Comparison of ENCODE assay signal across 10 cellular contexts in genomic region chr5:64207978-64208377, GRCh38. TPM values are rescaled to one million over a fixed set of nuclear protein-coding genes. Genes with fewer than 3 reads are reported as not detected.
DNase-seq lines count a peak whose midpoint lies in the region; ATAC-seq, FAIRE-seq and TF ChIP-seq lines count a peak whose summit lies in the region.
"Had no signal": no experiment of that assay in that cellular context is flagged by ENCODE, and none has a peak within 500 bp of the region (broad histone marks: within the 10 kb centered on the region; RNA-seq: fewer than 3 reads in every experiment).

No MANE protein-coding gene starts in this region.

- H3K36me3 ChIP-seq in Loucy (ENCODE audit: insufficient read depth, low read length), result no peaks in the 10 kb centered on the region
- no peaks in the 10 kb centered on the region for H3K36me3 ChIP-seq in mammary epithelial cell (ENCODE audit: insufficient read depth, low read length)
- H3K36me3 ChIP-seq in mesenchymal stem cell (ENCODE audit: control insufficient read depth in 1 of 2, insufficient read depth in 2 of 2, low read depth in 1 of 2, low read length in 2 of 2), result no peaks in the 10 kb centered on the region

- no TSS peak for BruUV-seq in mammary epithelial cell (replicated peaks; lab: Mats Ljungman, UMichigan)

- CTCF ChIA-PET in mammary epithelial cell (lab: Charles Lee; ENCODE audit: low non-redundant PET), result no interaction called here

- H2BK120ac ChIP-seq in mesenchymal stem cell (ENCODE audit: low read depth, low read length), result no peak overlapping the region

- no peak overlapping the region for H3K4me3 Mint-ChIP-seq in activated T-cell treated with anti-CD3 and anti-CD28 coated beads, Interleukin-2, amount 50 U/mL, for 72 hours
- H3K4me3 Mint-ChIP-seq: activated naive CD8-positive, alpha-beta T cell had no signal

- H3K9ac ChIP-seq in Loucy (ENCODE audit: low read depth, low read length, poor library complexity, severe bottlenecking), result no peak overlapping the region
- no peak overlapping the region for H3K9ac ChIP-seq in mammary epithelial cell (ENCODE audit: insufficient read depth, low read length)
- peak overlapping the region; percentile 39 for H3K9ac ChIP-seq in mesenchymal stem cell (ENCODE audit: low read length)

- H2AFZ ChIP-seq in Loucy (ENCODE audit: low read length) (no peak overlapping the region), mammary epithelial cell (ENCODE audit: low read depth, low read length) (no peak overlapping the region), mesenchymal stem cell (ENCODE audit: low read depth, low read length) (no peak overlapping the region)

- FAIRE-seq in GM12891 (lab: Jason Lieb, UNC), result no peak

- ATAC-seq in HG03378 (IDR thresholded peaks at IDR 0.05; ENCODE audit: unreplicated experiment), result no peak
- ATAC-seq in activated T-cell treated with anti-CD3 and anti-CD28 coated beads, Interleukin-2, amount 50 U/mL, for 72 hours (replicated peaks in 1 of 2), result no peak

- no peak overlapping the region for H3K4ac ChIP-seq in mesenchymal stem cell (ENCODE audit: low read depth in 1 of 2, low read length in 2 of 2)

- H3K27me3 Mint-ChIP-seq in activated T-cell treated with anti-CD3 and anti-CD28 coated beads, Interleukin-2, amount 50 U/mL, for 72 hours (ENCODE audit: low read depth), result no peaks in the 10 kb centered on the region
- H3K27me3 Mint-ChIP-seq: activated naive CD8-positive, alpha-beta T cell had no signal

- dilution Hi-C loops in mammary epithelial cell (cut with HindIII; ENCODE audit: low sequenced_read_pairs), result no loop called here

- H2BK12ac ChIP-seq in mesenchymal stem cell (ENCODE audit: low read length in 2 of 2), result no peak overlapping the region

- no peak overlapping the region for H3K23ac ChIP-seq in mesenchymal stem cell (ENCODE audit: low read length in 2 of 2)

- H3K4me3 ChIP-seq in Loucy (ENCODE audit: low read length, poor library complexity, severe bottlenecking), result no peak overlapping the region
- H3K4me3 ChIP-seq in mammary epithelial cell (replicated peaks in 1 of 3; ENCODE audit: insufficient read depth in 1 of 3, low read depth in 2 of 3, low read length in 3 of 3), result no peak overlapping the region
- no peak overlapping the region for H3K4me3 ChIP-seq in mesenchymal stem cell (ENCODE audit: insufficient read depth in 1 of 2, low read depth in 1 of 2, low read length in 2 of 2)

- no peaks in the 10 kb centered on the region for H3K9me3 ChIP-seq in Loucy (ENCODE audit: insufficient read depth, low read depth, low read length)
- H3K9me3 ChIP-seq in mammary epithelial cell (replicated peaks; ENCODE audit: insufficient read depth, low read length), result no peaks in the 10 kb centered on the region
- no peaks in the 10 kb centered on the region for H3K9me3 ChIP-seq in mesenchymal stem cell (ENCODE audit: control insufficient read depth, low read length)

- H3K14ac ChIP-seq in mesenchymal stem cell (ENCODE audit: low read length in 2 of 2), result no peak overlapping the region

- H3K27ac ChIP-seq in mammary epithelial cell (ENCODE audit: insufficient read depth, low read depth, low read length) (no peak overlapping the region), mesenchymal stem cell (ENCODE audit: low read length, poor library complexity, severe bottlenecking) (no peak overlapping the region)

- DNase-seq in DMS114 treated with DMSO at 0.1 percent for 48 hours (lab: John Stamatoyannopoulos, UW; ENCODE audit: unreplicated experiment) (peak; percentile 33), mammary epithelial cell (peak; percentile 11), mesenchymal stem cell (peak; percentile 14), ureter (ENCODE audit: low spot score) (no peak), GM12891 (ENCODE audit: insufficient read length, low spot score) (no peak)
- no peak for DNase-seq in activated T-cell treated with anti-CD3 and anti-CD28 coated beads, Interleukin-2, amount 50 U/mL, for 72 hours
- DNase-seq: NCI-H1092 had no signal

- TF ChIP-seq POLR2A in GM12891 (IDR thresholded peaks at IDR 0.05; ENCODE audit: low read depth, low read length), result no peak

- H4K91ac ChIP-seq in mesenchymal stem cell (ENCODE audit: low read length), result no peak overlapping the region

- H4K8ac ChIP-seq in mesenchymal stem cell (ENCODE audit: low read length), result no peak overlapping the region

- no peaks in the 10 kb centered on the region for H3K4me1 ChIP-seq in Loucy (ENCODE audit: insufficient read depth, low read length, poor library complexity, severe bottlenecking)
- H3K4me1 ChIP-seq in mammary epithelial cell (ENCODE audit: insufficient read depth, low read length), result peaks cover 11% of the 10 kb centered on the region
- peaks cover 4% of the 10 kb centered on the region for H3K4me1 ChIP-seq in mesenchymal stem cell (ENCODE audit: control insufficient read depth, insufficient read depth, low read depth, low read length)

- H3K18ac ChIP-seq in mesenchymal stem cell (ENCODE audit: low read depth in 1 of 2, low read length in 2 of 2), result no peak overlapping the region

- H3K4me2 ChIP-seq in Loucy (ENCODE audit: low read depth, low read length, poor library complexity, severe bottlenecking), result no peak overlapping the region
- H3K4me2 ChIP-seq in mammary epithelial cell (ENCODE audit: insufficient read depth, low read depth, low read length), result no peak overlapping the region
- no peak overlapping the region for H3K4me2 ChIP-seq in mesenchymal stem cell (ENCODE audit: low read length, poor library complexity, severe bottlenecking)

- in situ Hi-C loops in mammary epithelial cell (cut with MboI; ENCODE audit: low sequenced_read_pairs in 2 of 2), result loop anchor here (5.0 to 10.0 kb wide), 2 partner anchors 131 to 133 kb away; no protein-coding TSS in a partner anchor

- H3K27me3 ChIP-seq in Loucy (ENCODE audit: insufficient read depth, low read length, poor library complexity, severe bottlenecking), result no peaks in the 10 kb centered on the region
- H3K27me3 ChIP-seq in mammary epithelial cell (ENCODE audit: insufficient read depth, low read length), result no peaks in the 10 kb centered on the region
- no peaks in the 10 kb centered on the region for H3K27me3 ChIP-seq in mesenchymal stem cell (ENCODE audit: control insufficient read depth in 1 of 2, insufficient read depth in 1 of 2, low read length in 2 of 2)

- H2AK5ac ChIP-seq in mesenchymal stem cell (ENCODE audit: low read length, severe bottlenecking), result no peak overlapping the region

- no peaks in the 10 kb centered on the region for H3K9me3 Mint-ChIP-seq in activated T-cell treated with anti-CD3 and anti-CD28 coated beads, Interleukin-2, amount 50 U/mL, for 72 hours

- no peak overlapping the region for H2BK15ac ChIP-seq in mesenchymal stem cell (ENCODE audit: low read depth, poor library complexity, severe bottlenecking)

- 33% methylated on average over 1 of the region's 1 CpG for WGBS in mammary epithelial cell (ENCODE audit: low coverage, missing lambda C conversion rate)
- WGBS in mesenchymal stem cell, result no CpG with 5 or more reads among the region's 1 CpG

- no peak overlapping the region for H2BK5ac ChIP-seq in mesenchymal stem cell (ENCODE audit: low read depth, low read length, poor library complexity, severe bottlenecking)

- H3F3A ChIP-seq in Loucy (ENCODE audit: low read depth), result no peaks in the 10 kb centered on the region

- H3K27ac Mint-ChIP-seq in activated T-cell treated with anti-CD3 and anti-CD28 coated beads, Interleukin-2, amount 50 U/mL, for 72 hours, result no peak overlapping the region
- H3K27ac Mint-ChIP-seq: activated naive CD8-positive, alpha-beta T cell had no signal

- H3K79me1 ChIP-seq in mesenchymal stem cell (replicated peaks; ENCODE audit: low read length, poor library complexity, severe bottlenecking), result no peaks in the 10 kb centered on the region

- no peaks in the 10 kb centered on the region for H3K36me3 Mint-ChIP-seq in activated T-cell treated with anti-CD3 and anti-CD28 coated beads, Interleukin-2, amount 50 U/mL, for 72 hours (ENCODE audit: insufficient read depth in 2 of 2)
- H3K36me3 Mint-ChIP-seq: activated naive CD8-positive, alpha-beta T cell had no signal

- H4K20me1 ChIP-seq in Loucy (ENCODE audit: insufficient read depth, low read length, poor library complexity, severe bottlenecking), result no peaks in the 10 kb centered on the region
- H4K20me1 ChIP-seq in mammary epithelial cell (ENCODE audit: insufficient read depth, low read length), result no peaks in the 10 kb centered on the region

- no peaks in the 10 kb centered on the region for H3K4me1 Mint-ChIP-seq in activated T-cell treated with anti-CD3 and anti-CD28 coated beads, Interleukin-2, amount 50 U/mL, for 72 hours (ENCODE audit: low read depth)

- no peaks in the 10 kb centered on the region for H3K9me2 ChIP-seq in Loucy (replicated peaks; ENCODE audit: low read depth, low read length)

- intact Hi-C loops in mammary epithelial cell (cut with micrococcal nuclease), result loop anchor here (1.0 kb wide), 2 partner anchors 60 to 134 kb away; no protein-coding TSS in a partner anchor

- H3K79me2 ChIP-seq in Loucy (ENCODE audit: insufficient read depth, low read length), result no peaks in the 10 kb centered on the region
- H3K79me2 ChIP-seq in mammary epithelial cell (ENCODE audit: insufficient read depth, low read length), result no peaks in the 10 kb centered on the region

- peak; percentile 55 for TF ChIP-seq CTCF in Loucy (conservative IDR thresholded peaks at IDR 0.05; ENCODE audit: low read length)
- TF ChIP-seq CTCF in mammary epithelial cell (conservative IDR thresholded peaks at IDR 0.05 in 1 of 2, IDR thresholded peaks at IDR 0.05 in 1 of 2; ENCODE audit: extremely low read depth in 1 of 2, insufficient read depth in 1 of 2, low read depth in 1 of 2, low read length in 2 of 2), result peak in 1 of 2 donors; percentile 24

TF ChIP-seq in GM12891, 5 proteins besides CTCF, POLR2A, EP300 and RAD21:
- TF ChIP-seq POU2F2 (IDR thresholded peaks at IDR 0.05; ENCODE audit: low read depth, low read length) (no peak), TAF1 (IDR thresholded peaks at IDR 0.05; ENCODE audit: low read depth, low read length) (no peak)

RNA-seq across cellular contexts. Expression of gene RNF180, which starts 42.3 kb away (rescaled TPM):
- 1 to 10 TPM; 2.9 to 9.3 TPM for total RNA-seq in mammary epithelial cell
- 0.20 TPM for polyA plus RNA-seq in mammary epithelial cell
- 3.3 TPM for polyA minus RNA-seq in mammary epithelial cell
- polyA plus RNA-seq in mesenchymal stem cell (2013, experiment 1 of 2), result 0.84 TPM
- polyA plus RNA-seq in mesenchymal stem cell (2013, experiment 2 of 2), result 0.96 TPM
- total RNA-seq in ureter, result 22.9 TPM
- total RNA-seq in activated T-cell treated with anti-CD3 and anti-CD28 coated beads, Interleukin-2, amount 50 U/mL, for 72 hours, result not detected
- polyA plus RNA-seq in GM12891 (2012; ENCODE audit: low read depth, missing spikeins), result not detected

Comparison
In these comparisons a context has a peak if more than half of its experiments do, and no peak if none do; other contexts are left out.
1. DNase-seq: peak in DMS114 treated with DMSO at 0.1 percent for 48 hours (single experiment), mammary epithelial cell (single experiment) and mesenchymal stem cell (single experiment); none in ureter (single experiment), activated T-cell treated with anti-CD3 and anti-CD28 coated beads, Interleukin-2, amount 50 U/mL, for 72 hours (0 of 2) and GM12891 (single experiment).